11 cellular contexts compared by ENCODE assay signal in the genomic region with DNA sequence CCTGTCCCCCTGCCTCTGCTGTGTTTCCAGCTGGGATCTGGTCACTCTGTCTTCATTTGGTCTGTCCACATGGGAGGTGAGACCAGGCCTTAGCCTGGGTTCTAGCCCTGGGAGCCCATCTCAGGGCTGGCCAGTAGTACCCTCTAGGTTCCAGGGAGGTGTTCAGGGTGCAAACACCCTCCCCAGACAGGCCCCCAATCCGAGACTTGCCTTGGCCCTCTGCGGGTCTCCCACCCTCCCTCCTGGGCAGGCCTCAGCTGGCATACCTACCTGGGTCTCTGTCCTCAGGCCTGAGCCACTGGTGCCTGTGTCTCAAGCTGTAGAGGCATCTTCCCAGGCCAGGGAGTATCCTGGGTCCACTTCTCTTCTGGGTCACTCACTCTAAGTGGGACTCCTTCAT. TPM values are rescaled to one million over a fixed set of nuclear protein-coding genes. Genes with fewer than 3 reads are reported as not detected.
DNase-seq lines count a peak whose midpoint lies in the region; ATAC-seq and TF ChIP-seq lines count a peak whose summit lies in the region.
"Had no signal": no experiment of that assay in that cellular context is flagged by ENCODE, and none has a peak within 500 bp of the region (broad histone marks: within the 10 kb centered on the region; RNA-seq: fewer than 3 reads in every experiment).

No MANE protein-coding gene starts in this region.

- H3K4me3 Mint-ChIP-seq in CD8-positive, alpha-beta memory T cell, result peak overlapping the region; percentile 66 to 88 (median 76)

- peaks cover 14% of the 10 kb centered on the region for H3K4me1 ChIP-seq in CD8-positive, alpha-beta memory T cell (ENCODE audit: insufficient read depth, low read length)
- peaks cover 24% of the 10 kb centered on the region for H3K4me1 ChIP-seq in MM.1S (ENCODE audit: low read length)
- H3K4me1 ChIP-seq in neuron (ENCODE audit: insufficient read depth, low read length), result peaks cover 22% of the 10 kb centered on the region

- peaks cover 11% of the 10 kb centered on the region for H3F3A ChIP-seq in MM.1S (ENCODE audit: insufficient read depth, low read length)

- CTCF ChIA-PET in CD8-positive, alpha-beta memory T cell (lab: Charles Lee), result interaction anchor here (1.0 to 2.8 kb wide), 8 partner anchors 13 to 156 kb away, joined by 3 to 15 read pairs (median 6); partner anchors contain the start of genes MAN1B1 and RNF224

- H3K79me2 ChIP-seq in MM.1S (ENCODE audit: low read length), result peaks cover 23% of the 10 kb centered on the region

- no peaks in the 10 kb centered on the region for H3K9me3 Mint-ChIP-seq in CD8-positive, alpha-beta memory T cell

- ATAC-seq in GM21515 (IDR thresholded peaks at IDR 0.05; ENCODE audit: unreplicated experiment), result no peak
- no peak for ATAC-seq in GM21367 (IDR thresholded peaks at IDR 0.05; ENCODE audit: unreplicated experiment)
- ATAC-seq in GM21390 (IDR thresholded peaks at IDR 0.05; ENCODE audit: unreplicated experiment), result no peak

- peak overlapping the region; percentile 99 for H3K4me2 ChIP-seq in MM.1S (ENCODE audit: low read depth, low read length)

- H3K36me3 ChIP-seq in CD8-positive, alpha-beta memory T cell (ENCODE audit: insufficient read depth, low read length), result no peaks in the 10 kb centered on the region
- H3K36me3 ChIP-seq in MM.1S (replicated peaks; ENCODE audit: insufficient read depth, low read length), result no peaks in the 10 kb centered on the region
- no peaks in the 10 kb centered on the region for H3K36me3 ChIP-seq in neuron (ENCODE audit: insufficient read depth, low read length)
- H3K36me3 ChIP-seq: thoracic aorta had no signal

- no peak for DNase-seq in CD8-positive, alpha-beta memory T cell
- DNase-seq in MM.1S (no peak), coronary artery (ENCODE audit: low spot score) (no peak)
- no peak for DNase-seq in activated CD4-positive, alpha-beta T cell treated with anti-CD3 and anti-CD28 coated beads for 1 hour
- DNase-seq: activated CD4-positive, alpha-beta T cell treated with anti-CD3 and anti-CD28 coated beads, Interleukin-2, amount 50 U/mL, for 48 hours had no signal

- TF ChIP-seq CTCF in MM.1S (IDR thresholded peaks at IDR 0.05; ENCODE audit: low read length) (no peak), coronary artery (IDR thresholded peaks at IDR 0.05) (no peak)

- 0 out of 2 replicates have a peak, but pooled peaks cover 3% of the 10 kb centered on the region for H4K20me1 ChIP-seq in MM.1S (ENCODE audit: insufficient read depth, low read length)

- H3K9ac ChIP-seq in MM.1S (ENCODE audit: low read length), result peak overlapping the region; percentile 67; the same call in 1 of the 2 replicates

- POLR2A ChIA-PET in CD8-positive, alpha-beta memory T cell (lab: Charles Lee), result interaction anchor here (1.1 to 3.1 kb wide), 3 partner anchors 15 to 170 kb away, joined by 3 to 29 read pairs (median 4); partner anchors contain the start of genes MAN1B1 and TUBB4B

- no peaks in the 10 kb centered on the region for H3K36me3 Mint-ChIP-seq in CD8-positive, alpha-beta memory T cell

- H2AFZ ChIP-seq in MM.1S (ENCODE audit: low read length) (peak overlapping the region; percentile 91), neuron (ENCODE audit: low read depth, low read length) (no peak overlapping the region)

- H3K4me3 ChIP-seq in CD8-positive, alpha-beta memory T cell (ENCODE audit: low read length), result peak overlapping the region; percentile 39
- H3K4me3 ChIP-seq in MM.1S (ENCODE audit: low read length) (peak overlapping the region; percentile 72), coronary artery (peak overlapping the region; percentile 70), neuron (ENCODE audit: low read length) (peak overlapping the region; percentile 68)

- H3K9me2 ChIP-seq in MM.1S (replicated peaks; ENCODE audit: insufficient read depth, low read length), result no peaks in the 10 kb centered on the region

- no peaks in the 10 kb centered on the region for H3K27me3 ChIP-seq in CD8-positive, alpha-beta memory T cell (ENCODE audit: insufficient read depth, low read length, poor library complexity, severe bottlenecking)
- H3K27me3 ChIP-seq in MM.1S (replicated peaks; ENCODE audit: insufficient read depth, low read length) (no peaks in the 10 kb centered on the region), neuron (ENCODE audit: insufficient read depth, low read length) (peaks cover 21% of the 10 kb centered on the region)

- no peaks in the 10 kb centered on the region for H3K9me3 ChIP-seq in CD8-positive, alpha-beta memory T cell (ENCODE audit: low read length)
- H3K9me3 ChIP-seq in MM.1S (replicated peaks; ENCODE audit: insufficient read depth, low read length) (no peaks in the 10 kb centered on the region), neuron (ENCODE audit: low read length) (no peaks in the 10 kb centered on the region)
- H3K9me3 ChIP-seq: thoracic aorta had no signal

- H3K27ac ChIP-seq in CD8-positive, alpha-beta memory T cell (ENCODE audit: low read depth, low read length), result peak overlapping the region; percentile 65
- H3K27ac ChIP-seq in MM.1S (ENCODE audit: low read length), result peak overlapping the region; percentile 46; the same call in 1 of the 2 replicates
- H3K27ac ChIP-seq in coronary artery, result peak overlapping the region in 1 of 2 donors; percentile 75
- H3K27ac ChIP-seq: epithelial cell of prostate, thoracic aorta had no signal

- peaks cover 6 to 19% (median 12%) of the 10 kb centered on the region in 3 donors for H3K4me1 Mint-ChIP-seq in CD8-positive, alpha-beta memory T cell

- H3K27ac Mint-ChIP-seq in CD8-positive, alpha-beta memory T cell, result peak overlapping the region in 4 of 8 donors; percentile 28 to 89 (median 75)

- H3K27me3 Mint-ChIP-seq in CD8-positive, alpha-beta memory T cell, result peaks cover 3 to 4% of the 10 kb centered on the region in 2 donors

RNA-seq across cellular contexts. Expression of gene SAPCD2, which starts 0.9 kb away (rescaled TPM):
- 10 to 100 TPM; 11.5 to 12.7 TPM for total RNA-seq in CD8-positive, alpha-beta memory T cell
- 0.15 TPM for polyA plus RNA-seq in CD8-positive, alpha-beta memory T cell

RNA-seq across cellular contexts. Expression of gene UAP1L1, which starts 6.0 kb away (rescaled TPM):
- 10 to 100 TPM; 15.3 to 15.5 TPM for total RNA-seq in CD8-positive, alpha-beta memory T cell
- 4.6 TPM for polyA plus RNA-seq in CD8-positive, alpha-beta memory T cell

RNA-seq across cellular contexts. Expression of gene MAN1B1, which starts 15.5 kb away (rescaled TPM):
- total RNA-seq in CD8-positive, alpha-beta memory T cell, result 10 to 100 TPM; 31.9 to 32.7 TPM
- 39.3 TPM for polyA plus RNA-seq in CD8-positive, alpha-beta memory T cell

RNA-seq across cellular contexts. Expression of gene ENTPD2, which starts 17.4 kb away (rescaled TPM):
- total RNA-seq in CD8-positive, alpha-beta memory T cell, result not detected
- not detected for polyA plus RNA-seq in CD8-positive, alpha-beta memory T cell

RNA-seq across cellular contexts. Expression of gene NPDC1, which starts 25.3 kb away (rescaled TPM):
- 10 to 100 TPM; 24.6 to 27.5 TPM for total RNA-seq in CD8-positive, alpha-beta memory T cell
- polyA plus RNA-seq in CD8-positive, alpha-beta memory T cell, result 38.4 TPM
